19 cellular contexts compared by ENCODE assay signal in the genomic region with DNA sequence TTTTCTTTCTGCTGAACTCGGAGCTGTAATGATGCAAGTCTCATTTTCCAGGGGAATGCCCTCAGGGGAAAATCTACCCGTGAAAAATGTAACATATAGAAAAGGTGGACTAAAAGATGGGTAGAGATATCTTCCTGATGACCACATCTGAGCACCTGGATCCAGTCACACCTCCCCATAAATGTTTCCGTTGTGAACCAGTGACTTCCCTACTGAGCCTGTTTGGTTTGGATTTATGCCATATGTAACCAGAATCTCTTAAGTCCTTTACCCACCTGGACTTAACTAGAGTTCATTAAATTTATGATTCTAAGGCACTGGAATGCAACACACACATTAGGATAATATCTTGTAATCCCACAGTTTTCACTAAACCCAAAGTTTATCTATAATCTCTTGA.
DNase-seq lines count a peak whose midpoint lies in the region; ATAC-seq and TF ChIP-seq lines count a peak whose summit lies in the region.
"Had no signal": no experiment of that assay in that cellular context is flagged by ENCODE, and none has a peak within 500 bp of the region (broad histone marks: within the 10 kb centered on the region; RNA-seq: fewer than 3 reads in every experiment).

No MANE protein-coding gene starts in this region.

- H3K27ac Mint-ChIP-seq in activated naive CD4-positive, alpha-beta T cell treated with anti-CD3 and anti-CD28 coated beads, Interleukin-2, amount 50 U/mL, for 72 hours = no peak overlapping the region
- H3K27ac Mint-ChIP-seq: activated CD4-positive, alpha-beta T cell treated with anti-CD3 and anti-CD28 coated beads, Interleukin-2, amount 10 ng/mL, durations not matched to agents 24 days and 14 days; activated naive CD4-positive, alpha-beta T cell treated with anti-CD3 and anti-CD28 coated beads, Interleukin-2, amount 50 U/mL, for 24 hours; activated T-cell treated with anti-CD3 and anti-CD28 coated beads, Interleukin-2, amount 50 U/mL, for 24 hours; brain; CD8-positive, alpha-beta memory T cell had no signal

- no peaks in the 10 kb centered on the region for H3K36me3 Mint-ChIP-seq in activated naive CD4-positive, alpha-beta T cell treated with anti-CD3 and anti-CD28 coated beads, Interleukin-2, amount 50 U/mL, for 72 hours
- H3K36me3 Mint-ChIP-seq: activated naive CD4-positive, alpha-beta T cell treated with anti-CD3 and anti-CD28 coated beads, Interleukin-2, amount 50 U/mL, for 24 hours; brain; CD8-positive, alpha-beta memory T cell had no signal

- ATAC-seq in activated naive CD4-positive, alpha-beta T cell treated with anti-CD3 and anti-CD28 coated beads, Interleukin-2, amount 50 U/mL, for 72 hours = no peak
- ATAC-seq: heart right ventricle, right lobe of liver had no signal

- H3K4me3 ChIP-seq in AG10803 (ENCODE audit: low read length) (no peak overlapping the region), fibroblast of mammary gland (ENCODE audit: control insufficient read depth, low read depth, low read length) (no peak overlapping the region)
- H3K4me3 ChIP-seq: dorsolateral prefrontal cortex, heart right ventricle, right lobe of liver had no signal

- H3K9me3 Mint-ChIP-seq in activated naive CD4-positive, alpha-beta T cell treated with anti-CD3 and anti-CD28 coated beads, Interleukin-2, amount 50 U/mL, for 72 hours = no peaks in the 10 kb centered on the region
- H3K9me3 Mint-ChIP-seq: activated CD4-positive, alpha-beta T cell treated with anti-CD3 and anti-CD28 coated beads, Interleukin-2, amount 10 ng/mL, durations not matched to agents 24 days and 14 days; activated naive CD4-positive, alpha-beta T cell treated with anti-CD3 and anti-CD28 coated beads, Interleukin-2, amount 50 U/mL, for 24 hours; activated T-cell treated with anti-CD3 and anti-CD28 coated beads, Interleukin-2, amount 50 U/mL, for 24 hours; CD8-positive, alpha-beta memory T cell had no signal

- TF ChIP-seq CTCF in AG10803 (conservative IDR thresholded peaks at IDR 0.05; ENCODE audit: low read length) (no peak), fibroblast of mammary gland (conservative IDR thresholded peaks at IDR 0.05; ENCODE audit: control insufficient read depth, insufficient read depth, low read depth, low read length) (no peak)

- DNase-seq in AG10803 (ENCODE audit: low read depth) (peak; percentile 30), HT-29 (ENCODE audit: low spot score) (peak; percentile 63), NCI-H748 treated with DMSO at 0.1 percent for 48 hours (lab: John Stamatoyannopoulos, UW) (peak; percentile 36), fibroblast of mammary gland (ENCODE audit: low read depth) (peak; percentile 30), NCI-H2196 (lab: John Stamatoyannopoulos, UW; ENCODE audit: unreplicated experiment) (no peak), AG20443 (ENCODE audit: low spot score) (no peak)
- no peak for DNase-seq in activated CD8-positive, alpha-beta memory T cell treated with anti-CD3 and anti-CD28 coated beads for 24 hours
- DNase-seq in activated naive CD4-positive, alpha-beta T cell treated with anti-CD3 and anti-CD28 coated beads, Interleukin-2, amount 50 U/mL, for 72 hours (ENCODE audit: low spot score in 2 of 2) = no peak
- DNase-seq: activated CD4-positive, alpha-beta T cell treated with anti-CD3 and anti-CD28 coated beads, Interleukin-2, amount 10 ng/mL, durations not matched to agents 24 days and 14 days; activated T-cell treated with anti-CD3 and anti-CD28 coated beads, Interleukin-2, amount 50 U/mL, for 24 hours; CD8-positive, alpha-beta memory T cell; dorsolateral prefrontal cortex; GDM1; heart right ventricle; kidney; NCI-H1930; right lobe of liver had no signal

Comparison
In these comparisons a context has a peak if more than half of its experiments do, and no peak if none do; other contexts are left out.
1. DNase-seq: peak in AG10803 (single experiment), HT-29 (single experiment), NCI-H748 treated with DMSO at 0.1 percent for 48 hours (single experiment) and fibroblast of mammary gland (single experiment); none in NCI-H2196 (single experiment), AG20443 (single experiment), activated CD8-positive, alpha-beta memory T cell treated with anti-CD3 and anti-CD28 coated beads for 24 hours (single experiment) and activated naive CD4-positive, alpha-beta T cell treated with anti-CD3 and anti-CD28 coated beads, Interleukin-2, amount 50 U/mL, for 72 hours (0 of 2).